ENCODE assay signal across 15 cellular contexts in the genomic region with DNA sequence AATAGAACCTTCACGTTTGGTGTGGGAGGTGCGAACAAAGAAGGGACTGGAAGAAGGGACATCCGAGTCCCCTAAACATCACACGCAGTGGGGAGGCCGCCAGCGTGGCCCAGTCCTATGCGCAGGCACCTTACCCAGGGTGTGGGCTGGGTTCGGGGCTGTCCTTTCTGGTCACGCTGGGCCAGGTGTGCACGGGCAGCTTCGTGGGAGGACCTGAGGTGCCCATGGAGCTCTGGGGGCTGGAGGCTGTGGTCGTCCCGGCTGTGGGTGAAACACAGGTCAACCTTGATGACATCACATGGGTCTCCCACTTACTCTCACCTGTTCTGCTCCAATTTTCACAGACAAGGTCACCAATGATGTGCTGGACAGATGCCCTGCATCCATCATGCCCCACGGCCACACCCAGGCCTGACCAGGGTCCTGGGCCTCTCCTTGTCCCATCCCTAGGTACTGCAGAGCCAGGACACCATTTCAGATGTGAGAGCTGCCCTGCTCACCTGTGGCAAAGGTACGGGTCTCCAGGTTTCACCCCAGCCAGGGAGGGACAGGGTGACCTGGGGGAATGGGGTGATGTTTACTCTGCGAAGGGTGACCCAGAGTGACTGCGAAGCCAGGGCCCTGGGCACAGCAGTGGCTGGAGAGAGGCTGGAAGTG. TPM values are rescaled to one million over a fixed set of nuclear protein-coding genes. Genes with fewer than 3 reads are reported as not detected.
DNase-seq lines count a peak whose midpoint lies in the region; ATAC-seq, FAIRE-seq and TF ChIP-seq lines count a peak whose summit lies in the region.
"Had no signal": no experiment of that assay in that cellular context is flagged by ENCODE, and none has a peak within 500 bp of the region (broad histone marks: within the 10 kb centered on the region; RNA-seq: fewer than 3 reads in every experiment).

No MANE protein-coding gene starts in this region.

- no peak for FAIRE-seq in kidney (lab: Jason Lieb, UNC)

- no peak for TF ChIP-seq EP300 in sigmoid colon (IDR thresholded peaks at IDR 0.05)

- intact Hi-C loops in Right ventricle myocardium inferior (cut with DNase I), result no loop called here
- intact Hi-C loops in right cardiac atrium (cut with DNase I), result no loop called here
- intact Hi-C loops in kidney (cut with DNase I), result no loop called here
- intact Hi-C loops in sigmoid colon (cut with DNase I), result no loop called here

- no peaks in the 10 kb centered on the region for H3K27me3 ChIP-seq in right cardiac atrium (ENCODE audit: control insufficient read depth, insufficient read depth)
- no peaks in the 10 kb centered on the region for H3K27me3 ChIP-seq in sigmoid colon
- H3K27me3 ChIP-seq: BLaER1 had no signal

- DNase-seq in Right ventricle myocardium inferior (ENCODE audit: missing footprints) (peak; percentile 46), right cardiac atrium (no peak), kidney (peak; percentile 53), sigmoid colon (peak; percentile 50), 8988T (no peak)
- DNase-seq: AML-193; CD4-positive, CD25-positive, alpha-beta regulatory T cell; DMS53; GM23248 had no signal

- H3K4me1 ChIP-seq in right cardiac atrium (ENCODE audit: control insufficient read depth, insufficient read depth, low read length) (no peaks in the 10 kb centered on the region), kidney (ENCODE audit: control insufficient read depth in 1 of 2, insufficient read depth in 1 of 2, low read depth in 1 of 2, low read length in 2 of 2) (no peaks in the 10 kb centered on the region), sigmoid colon (no peaks in the 10 kb centered on the region)
- H3K4me1 ChIP-seq: HAP-1 had no signal

- H3K9me3 ChIP-seq in right cardiac atrium (ENCODE audit: control insufficient read depth, low read length), result no peaks in the 10 kb centered on the region
- H3K9me3 ChIP-seq in kidney (ENCODE audit: control insufficient read depth in 1 of 2, low read length in 2 of 2), result no peaks in the 10 kb centered on the region
- H3K9me3 ChIP-seq in sigmoid colon, result no peaks in the 10 kb centered on the region
- H3K9me3 ChIP-seq: BLaER1, HAP-1 had no signal

- TF ChIP-seq CTCF in kidney (IDR thresholded peaks at IDR 0.05; ENCODE audit: borderline replicate concordance, extremely low read depth, insufficient read depth), result no peak
- TF ChIP-seq CTCF in sigmoid colon (IDR thresholded peaks at IDR 0.05), result no peak

- WGBS in right cardiac atrium, result 82% methylated on average over 17 of the region's 17 CpGs
- 80 to 91% methylated on average over 17 of the region's 17 CpGs for WGBS in sigmoid colon, 2 donors

- no peak for TF ChIP-seq POLR2A in sigmoid colon (IDR thresholded peaks at IDR 0.05)

- ATAC-seq in Right ventricle myocardium inferior, result no peak
- ATAC-seq in right cardiac atrium, result no peak
- ATAC-seq in HG03280 (IDR thresholded peaks at IDR 0.05; ENCODE audit: unreplicated experiment), result no peak

- no peak overlapping the region for H3K4me3 ChIP-seq in right cardiac atrium (ENCODE audit: low read length)
- H3K4me3 ChIP-seq in kidney (ENCODE audit: low read length in 2 of 2), result no peak overlapping the region
- no peak overlapping the region for H3K4me3 ChIP-seq in sigmoid colon
- H3K4me3 ChIP-seq: BLaER1, GM23248, HAP-1 had no signal

- H3K9ac ChIP-seq in kidney (ENCODE audit: low read length in 2 of 2), result no peak overlapping the region
- H3K9ac ChIP-seq: BLaER1, GM23248 had no signal

- H3K36me3 ChIP-seq in kidney (ENCODE audit: control insufficient read depth in 1 of 2, insufficient read depth in 2 of 2, low read length in 2 of 2) (no peaks in the 10 kb centered on the region), sigmoid colon (no peaks in the 10 kb centered on the region)
- H3K36me3 ChIP-seq: BLaER1, HAP-1 had no signal

- H3K27ac ChIP-seq in right cardiac atrium (ENCODE audit: low read length) (no peak overlapping the region), kidney (ENCODE audit: low read depth in 2 of 2, low read length in 2 of 2) (no peak overlapping the region), sigmoid colon (no peak overlapping the region)
- H3K27ac ChIP-seq: 22Rv1, BLaER1, GM23248 had no signal

RNA-seq across cellular contexts. Expression of gene CD300C, which starts 3.1 kb away (rescaled TPM):
- total RNA-seq in Right ventricle myocardium inferior (1.2 TPM), right cardiac atrium (1 to 10 TPM in 3 of 4 donors, under 1 TPM in 1; 0.62 to 2.1 (median 1.5) TPM), kidney (4.2 TPM), sigmoid colon (1 to 10 TPM in 1 of 4 donors, under 1 TPM in 2, not detected in 1; 0.36 to 3.3 (median 0.83) TPM)
- polyA plus RNA-seq in right cardiac atrium (0.11 TPM), kidney (ENCODE audit: insufficient read depth, low read depth, low replicate concordance) (0.34 TPM), sigmoid colon (1 to 10 TPM in 2 of 3 donors, not detected in 1; 1.1 to 1.2 TPM)
- total RNA-seq: CD4-positive, CD25-positive, alpha-beta regulatory T cell had no signal

RNA-seq across cellular contexts. Expression of gene CD300LB, which starts 11.6 kb away (rescaled TPM):
- total RNA-seq in Right ventricle myocardium inferior, result 0.19 TPM
- under 1 TPM in 1 of 4 donors, not detected in 3; 0.09 TPM for total RNA-seq in right cardiac atrium
- 0.09 TPM for polyA plus RNA-seq in right cardiac atrium
- total RNA-seq in kidney, result 0.91 TPM
- not detected for polyA plus RNA-seq in kidney (ENCODE audit: insufficient read depth, low read depth, low replicate concordance)
- total RNA-seq in sigmoid colon, result 1 to 10 TPM in 1 of 4 donors, under 1 TPM in 2, not detected in 1; 0.33 to 1.1 (median 0.55) TPM
- polyA plus RNA-seq in sigmoid colon, result under 1 TPM; 0.38 to 0.60 (median 0.46) TPM
- total RNA-seq: CD4-positive, CD25-positive, alpha-beta regulatory T cell; Daoy; GM23248; HT1080 had no signal
- polyA plus RNA-seq: CD4-positive, CD25-positive, alpha-beta regulatory T cell; GM23248 had no signal

RNA-seq across cellular contexts. Expression of gene CD300H, which starts 24.5 kb away (rescaled TPM):
- total RNA-seq in Right ventricle myocardium inferior (not detected), right cardiac atrium (not detected), kidney (2.0 TPM), sigmoid colon (not detected)
- polyA plus RNA-seq in right cardiac atrium (not detected), kidney (ENCODE audit: insufficient read depth, low read depth, low replicate concordance) (not detected), sigmoid colon (under 1 TPM in 1 of 3 donors, not detected in 2; 0.20 TPM)
- total RNA-seq: CD4-positive, CD25-positive, alpha-beta regulatory T cell; Daoy; GM23248; HT1080 had no signal
- polyA plus RNA-seq: GM23248 had no signal

RNA-seq across cellular contexts. Expression of gene CD300LD, which starts 49.2 kb away (rescaled TPM):
- not detected for total RNA-seq in Right ventricle myocardium inferior
- not detected for total RNA-seq in right cardiac atrium
- polyA plus RNA-seq in right cardiac atrium, result not detected
- total RNA-seq in kidney, result not detected
- not detected for polyA plus RNA-seq in kidney (ENCODE audit: insufficient read depth, low read depth, low replicate concordance)
- total RNA-seq in sigmoid colon, result not detected
- not detected for polyA plus RNA-seq in sigmoid colon
- total RNA-seq: CD4-positive, CD25-positive, alpha-beta regulatory T cell; Daoy; GM23248; HT1080 had no signal
- polyA plus RNA-seq: CD4-positive, CD25-positive, alpha-beta regulatory T cell; GM23248 had no signal

Comparison
In these comparisons a context has a peak if more than half of its experiments do, and no peak if none do; other contexts are left out.
1. DNase-seq: peak in Right ventricle myocardium inferior (single experiment), kidney (single experiment) and sigmoid colon (single experiment); none in right cardiac atrium (0 of 3) and 8988T (single experiment).